ENCODE assay signal across 34 cellular contexts in genomic region chr5:89055011-89055704, GRCh38.
"Had no signal": no experiment of that assay in that cellular context is flagged by ENCODE, and none has a peak within 500 bp of the region (broad histone marks: within the 10 kb centered on the region; RNA-seq: fewer than 3 reads in every experiment).

No MANE protein-coding gene starts in this region.

- H3K27me3 Mint-ChIP-seq: activated CD4-positive, alpha-beta memory T cell treated with anti-CD3 and anti-CD28 coated beads, Interleukin-2, amount 10 ng/mL, durations not matched to agents 7 days and 5 days; activated CD8-positive, alpha-beta memory T cell treated with anti-CD3 and anti-CD28 coated beads, Interleukin-2, amount 10 ng/mL, durations not matched to agents 7 days and 5 days; activated naive CD4-positive, alpha-beta T cell treated with anti-CD3 and anti-CD28 coated beads, Interleukin-2, amount 10 ng/mL, durations not matched to agents 7 days and 5 days; activated naive CD8-positive, alpha-beta T cell; activated naive CD8-positive, alpha-beta T cell treated with anti-CD3 and anti-CD28 coated beads, Interleukin-2, amount 50 U/mL, for 24 hours; brain had no signal

- H3K27ac Mint-ChIP-seq: activated CD4-positive, alpha-beta memory T cell treated with anti-CD3 and anti-CD28 coated beads, Interleukin-2, amount 10 ng/mL, durations not matched to agents 7 days and 5 days; activated CD8-positive, alpha-beta memory T cell treated with anti-CD3 and anti-CD28 coated beads, Interleukin-2, amount 10 ng/mL, durations not matched to agents 7 days and 5 days; activated naive CD4-positive, alpha-beta T cell treated with anti-CD3 and anti-CD28 coated beads, Interleukin-2, amount 10 ng/mL, durations not matched to agents 7 days and 5 days; activated naive CD8-positive, alpha-beta T cell; activated naive CD8-positive, alpha-beta T cell treated with anti-CD3 and anti-CD28 coated beads, Interleukin-2, amount 50 U/mL, for 24 hours; brain had no signal

- H3K4me1 Mint-ChIP-seq: activated CD4-positive, alpha-beta memory T cell treated with anti-CD3 and anti-CD28 coated beads, Interleukin-2, amount 10 ng/mL, durations not matched to agents 7 days and 5 days; activated CD8-positive, alpha-beta memory T cell treated with anti-CD3 and anti-CD28 coated beads, Interleukin-2, amount 10 ng/mL, durations not matched to agents 7 days and 5 days; activated naive CD4-positive, alpha-beta T cell treated with anti-CD3 and anti-CD28 coated beads, Interleukin-2, amount 10 ng/mL, durations not matched to agents 7 days and 5 days; activated naive CD8-positive, alpha-beta T cell treated with anti-CD3 and anti-CD28 coated beads, Interleukin-2, amount 50 U/mL, for 24 hours; brain had no signal

- H3K36me3 Mint-ChIP-seq: activated CD8-positive, alpha-beta memory T cell treated with anti-CD3 and anti-CD28 coated beads, Interleukin-2, amount 10 ng/mL, durations not matched to agents 7 days and 5 days; activated naive CD4-positive, alpha-beta T cell treated with anti-CD3 and anti-CD28 coated beads, Interleukin-2, amount 10 ng/mL, durations not matched to agents 7 days and 5 days; activated naive CD8-positive, alpha-beta T cell had no signal

- ATAC-seq: activated CD8-positive, alpha-beta memory T cell treated with anti-CD3 and anti-CD28 coated beads, Interleukin-2, amount 10 ng/mL, durations not matched to agents 7 days and 5 days; activated naive CD8-positive, alpha-beta T cell treated with anti-CD3 and anti-CD28 coated beads, Interleukin-2, amount 50 U/mL, for 24 hours had no signal

- H3K4me3 Mint-ChIP-seq: activated CD4-positive, alpha-beta memory T cell treated with anti-CD3 and anti-CD28 coated beads, Interleukin-2, amount 10 ng/mL, durations not matched to agents 7 days and 5 days; activated CD8-positive, alpha-beta memory T cell treated with anti-CD3 and anti-CD28 coated beads, Interleukin-2, amount 10 ng/mL, durations not matched to agents 7 days and 5 days; activated naive CD4-positive, alpha-beta T cell treated with anti-CD3 and anti-CD28 coated beads, Interleukin-2, amount 10 ng/mL, durations not matched to agents 7 days and 5 days; activated naive CD8-positive, alpha-beta T cell; activated naive CD8-positive, alpha-beta T cell treated with anti-CD3 and anti-CD28 coated beads, Interleukin-2, amount 50 U/mL, for 24 hours; brain had no signal

- DNase-seq: activated CD4-positive, alpha-beta memory T cell treated with anti-CD3 and anti-CD28 coated beads, Interleukin-2, amount 10 ng/mL, durations not matched to agents 7 days and 5 days; activated CD4-positive, alpha-beta T cell treated with anti-CD3 and anti-CD28 coated beads for 1 hour; activated CD4-positive, alpha-beta T cell treated with anti-CD3 and anti-CD28 coated beads for 48 hours; activated CD4-positive, CD25-positive, alpha-beta regulatory T cell; activated CD8-positive, alpha-beta memory T cell treated with anti-CD3 and anti-CD28 coated beads for 24 hours; activated CD8-positive, alpha-beta memory T cell treated with anti-CD3 and anti-CD28 coated beads, Interleukin-2, amount 10 ng/mL, durations not matched to agents 7 days and 5 days; activated CD8-positive, alpha-beta memory T cell treated with anti-CD3 and anti-CD28 coated beads, Interleukin-2, amount 50 U/mL, for 48 hours; activated effector memory CD4-positive, alpha-beta T cell treated with Interleukin-2 at 50 U/mL for 16 hours; activated naive CD4-positive, alpha-beta T cell treated with anti-CD3 and anti-CD28 coated beads, Interleukin-2, amount 10 ng/mL, durations not matched to agents 7 days and 5 days; activated naive CD8-positive, alpha-beta T cell treated with anti-CD3 and anti-CD28 coated beads, Interleukin-2, amount 50 U/mL, for 24 hours; activated T-cell treated with anti-CD3 and anti-CD28 coated beads, Interleukin-2, amount 50 U/mL, for 48 hours; anterior cingulate cortex; caudate nucleus; cerebellar nuclear complex; Kasumi-1; MG63; NCI-H1048; NCI-H1105 treated with DMSO at 0.1 percent for 48 hours; NCI-H1436; NCI-H1694; NCI-H2029; NCI-H345; NCI-H510A; NCI-H526; NCI-H748 treated with DMSO at 0.1 percent for 48 hours; NK-92 treated with Interleukin-12 subunit alpha and Interleukin-12 subunit beta, amount 100 ng/mL, for 24 hours; Right ventricle myocardium superior; SW 1271; T-helper 1 cell; T-helper 2 cell; T-helper 9 cell; WERI-Rb-1 had no signal
